ENCODE assay signal across 10 cellular contexts in genomic region chr1:211935448-211935970, GRCh38.
DNase-seq lines count a peak whose midpoint lies in the region; ATAC-seq and TF ChIP-seq lines count a peak whose summit lies in the region.
"Had no signal": no experiment of that assay in that cellular context is flagged by ENCODE, and none has a peak within 500 bp of the region (broad histone marks: within the 10 kb centered on the region; RNA-seq: fewer than 3 reads in every experiment).

No MANE protein-coding gene starts in this region.

- intact Hi-C loops in activated CD4-positive, alpha-beta T cell treated with anti-CD3 and anti-CD28 coated beads, Interleukin-2, amount 10 ng/mL, durations not matched to agents 24 days and 14 days (cut with micrococcal nuclease), result loop anchor here (1.0 to 5.0 kb wide), 7 partner anchors 100 to 672 kb away; partner anchors contain the start of genes ATF3, DTL, INTS7 and PPP2R5A

- peaks cover 2% of the 10 kb centered on the region for H3K27me3 Mint-ChIP-seq in activated CD4-positive, alpha-beta T cell treated with anti-CD3 and anti-CD28 coated beads, Interleukin-2, amount 10 ng/mL, durations not matched to agents 24 days and 14 days

- H3K36me3 ChIP-seq in suprapubic skin, result no peaks in the 10 kb centered on the region
- H3K36me3 ChIP-seq: heart right ventricle had no signal

- no peak for TF ChIP-seq POLR2A in suprapubic skin (IDR thresholded peaks at IDR 0.05)

- peak; percentile 56 for ATAC-seq in HG02943 (IDR thresholded peaks at IDR 0.05; ENCODE audit: low read depth, unreplicated experiment)
- ATAC-seq: heart right ventricle had no signal

- H3K4me3 Mint-ChIP-seq in activated CD4-positive, alpha-beta T cell treated with anti-CD3 and anti-CD28 coated beads, Interleukin-2, amount 10 ng/mL, durations not matched to agents 24 days and 14 days, result peak overlapping the region; percentile 58

- peaks cover 48% of the 10 kb centered on the region for H3K4me1 Mint-ChIP-seq in activated CD4-positive, alpha-beta T cell treated with anti-CD3 and anti-CD28 coated beads, Interleukin-2, amount 10 ng/mL, durations not matched to agents 24 days and 14 days

- TF ChIP-seq CTCF in suprapubic skin (IDR thresholded peaks at IDR 0.05), result no peak

- no peak overlapping the region for H3K4me3 ChIP-seq in suprapubic skin
- H3K4me3 ChIP-seq: heart right ventricle had no signal

- TF ChIP-seq EP300 in suprapubic skin (IDR thresholded peaks at IDR 0.05), result no peak

- H3K4me1 ChIP-seq in suprapubic skin, result peaks cover 7% of the 10 kb centered on the region

- no peaks in the 10 kb centered on the region for H3K9me3 ChIP-seq in suprapubic skin
- H3K9me3 ChIP-seq: heart right ventricle had no signal

- peak overlapping the region; percentile 65 for H3K27ac Mint-ChIP-seq in activated CD4-positive, alpha-beta T cell treated with anti-CD3 and anti-CD28 coated beads, Interleukin-2, amount 10 ng/mL, durations not matched to agents 24 days and 14 days

- no peaks in the 10 kb centered on the region for H3K9me3 Mint-ChIP-seq in activated CD4-positive, alpha-beta T cell treated with anti-CD3 and anti-CD28 coated beads, Interleukin-2, amount 10 ng/mL, durations not matched to agents 24 days and 14 days

- peaks cover 6% of the 10 kb centered on the region for H3K36me3 Mint-ChIP-seq in activated CD4-positive, alpha-beta T cell treated with anti-CD3 and anti-CD28 coated beads, Interleukin-2, amount 10 ng/mL, durations not matched to agents 24 days and 14 days (ENCODE audit: low read depth)

- DNase-seq in activated CD4-positive, alpha-beta T cell treated with anti-CD3 and anti-CD28 coated beads, Interleukin-2, amount 10 ng/mL, durations not matched to agents 24 days and 14 days, result peak; percentile 80
- no peak for DNase-seq in activated CD4-positive, alpha-beta T cell treated with anti-CD3 and anti-CD28 coated beads, Interleukin-2, amount 50 U/mL, for 4 hours
- peak in 2 of 3 experiments; percentile 44 to 56 for DNase-seq in activated CD8-positive, alpha-beta memory T cell treated with anti-CD3 and anti-CD28 coated beads for 48 hours (ENCODE audit: low read depth in 2 of 3, low spot score in 2 of 3)
- peak; percentile 50 to 73 for DNase-seq in stimulated activated CD8-positive, alpha-beta memory T cell treated with anti-CD3 and anti-CD28 coated beads, Interleukin-7, amount 100 ng/mL, for 48 hours (ENCODE audit: extremely low read depth in 1 of 2, low read depth in 1 of 2)
- DNase-seq in suprapubic skin (ENCODE audit: low spot score in 2 of 2), result no peak
- DNase-seq in iPS-NIHi11 (ENCODE audit: low spot score), result no peak
- no peak for DNase-seq in cerebellar cortex (ENCODE audit: low spot score)
- DNase-seq: heart right ventricle had no signal

- H3K27me3 ChIP-seq in suprapubic skin, result no peaks in the 10 kb centered on the region
- H3K27me3 ChIP-seq: heart right ventricle had no signal

- no peak overlapping the region for H3K27ac ChIP-seq in suprapubic skin
- H3K27ac ChIP-seq: heart right ventricle, VCaP had no signal

- WGBS in suprapubic skin, result 65% methylated on average over 6 of the region's 6 CpGs

Comparison
In these comparisons a context has a peak if more than half of its experiments do, and no peak if none do; other contexts are left out.
1. DNase-seq: peak in activated CD4-positive, alpha-beta T cell treated with anti-CD3 and anti-CD28 coated beads, Interleukin-2, amount 10 ng/mL, durations not matched to agents 24 days and 14 days (single experiment), activated CD8-positive, alpha-beta memory T cell treated with anti-CD3 and anti-CD28 coated beads for 48 hours (2 of 3) and stimulated activated CD8-positive, alpha-beta memory T cell treated with anti-CD3 and anti-CD28 coated beads, Interleukin-7, amount 100 ng/mL, for 48 hours (2 of 2); none in activated CD4-positive, alpha-beta T cell treated with anti-CD3 and anti-CD28 coated beads, Interleukin-2, amount 50 U/mL, for 4 hours (0 of 2), suprapubic skin (0 of 2), iPS-NIHi11 (single experiment) and cerebellar cortex (single experiment).